Comparison of ENCODE assay signal across 1 cellular context in the genomic region with DNA sequence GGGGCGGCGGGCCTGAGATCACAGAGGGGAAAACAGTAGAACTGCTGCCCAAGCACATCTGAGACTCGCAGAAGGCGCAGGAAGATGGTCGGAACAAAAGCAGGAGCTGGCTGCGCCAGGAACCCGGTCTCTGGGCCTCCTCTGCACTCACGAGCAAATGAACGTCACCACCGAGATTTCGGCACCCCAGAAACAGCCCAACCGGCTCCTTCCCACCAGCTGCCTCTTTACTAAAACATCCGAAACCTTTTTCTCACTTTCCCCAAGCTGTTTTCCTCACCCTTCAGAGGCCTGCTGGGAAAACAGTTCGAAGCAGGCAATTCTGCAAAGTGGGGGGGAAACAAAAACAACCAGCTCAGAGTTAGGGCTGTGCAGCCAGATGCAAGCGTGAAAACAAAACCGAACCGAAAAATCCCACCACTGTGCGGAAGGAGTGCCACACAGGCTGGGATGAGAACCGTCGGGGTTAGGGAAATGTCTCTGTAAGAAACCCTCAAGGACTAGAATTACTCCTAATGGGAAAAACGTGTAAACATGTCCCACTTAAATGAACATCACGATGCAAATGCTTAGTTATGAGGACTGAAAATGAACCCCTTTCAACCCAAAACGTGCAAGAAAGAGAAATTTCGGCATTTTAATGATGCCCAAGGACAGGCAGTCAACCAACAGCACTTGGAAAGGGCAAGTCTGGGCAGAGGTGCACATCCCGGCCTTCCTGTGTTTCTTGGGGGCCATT.
A peak's percentile ranks its signal among the peaks of the same experiment; 100 is the strongest.
TF ChIP-seq lines count a peak whose summit lies in the region.

No MANE protein-coding gene starts in this region.

TF ChIP-seq in HepG2, 621 proteins besides CTCF, POLR2A, EP300 and RAD21:
- TF ChIP-seq, protein P1, sequence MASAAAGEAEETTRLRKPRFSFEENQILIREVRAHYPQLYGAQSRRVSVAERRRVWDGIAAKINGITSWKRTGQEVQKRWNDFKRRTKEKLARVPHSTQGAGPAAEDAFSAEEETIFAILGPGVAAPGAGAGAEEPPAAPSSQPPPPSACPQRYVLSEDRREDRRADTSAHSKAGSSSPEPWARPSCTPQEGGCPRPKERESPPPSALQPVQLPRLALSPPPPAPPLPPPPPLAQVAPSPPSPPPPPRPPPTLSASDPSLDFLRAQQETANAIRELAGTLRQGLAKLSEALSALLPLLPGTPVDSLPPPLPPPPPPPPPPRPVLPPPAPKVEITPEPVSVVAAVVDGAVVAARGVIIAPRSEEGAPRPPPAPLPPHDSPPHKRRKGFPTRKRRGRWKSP (CRISPR knock-in tag; IDR thresholded peaks at IDR 0.05): no peak
- peak; percentile 19 for TF ChIP-seq AGO2 (optimal IDR thresholded peaks at IDR 0.05; ENCODE audit: low read depth, low read length)
